ENCODE assay signal across 25 cellular contexts in the genomic region with DNA sequence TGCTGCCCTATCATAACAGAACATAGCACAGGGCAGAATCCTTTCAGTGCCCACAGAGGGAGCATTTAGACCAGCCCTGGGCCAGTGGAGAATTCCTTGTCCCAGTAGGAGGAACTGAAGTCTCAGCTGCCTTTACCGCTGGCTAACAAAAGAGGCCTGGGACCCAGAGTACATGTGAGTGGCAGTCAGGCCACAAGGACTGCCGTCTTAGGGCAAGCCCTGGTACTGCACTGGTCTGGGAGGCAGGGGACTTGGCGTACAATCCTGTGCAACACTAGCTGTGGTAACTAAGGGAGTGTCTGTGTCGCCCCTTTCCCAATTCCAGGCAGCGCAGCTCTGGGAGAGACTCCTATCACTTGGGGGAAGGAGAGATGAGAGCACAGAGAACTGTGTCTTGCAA. TPM values are rescaled to one million over a fixed set of nuclear protein-coding genes. Genes with fewer than 3 reads are reported as not detected.
DNase-seq lines count a peak whose midpoint lies in the region; ATAC-seq, FAIRE-seq and TF ChIP-seq lines count a peak whose summit lies in the region.
"Had no signal": no experiment of that assay in that cellular context is flagged by ENCODE, and none has a peak within 500 bp of the region (broad histone marks: within the 10 kb centered on the region; RNA-seq: fewer than 3 reads in every experiment).

No MANE protein-coding gene starts in this region.

- POLR2A ChIA-PET in GM12878 (lab: Charles Lee), result no interaction called here

- TF ChIP-seq POLR2A in heart left ventricle (IDR thresholded peaks at IDR 0.05), result no peak
- TF ChIP-seq POLR2A in GM12878 (IDR thresholded peaks at IDR 0.05; ENCODE audit: low read depth, low read length), result no peak

- no peaks in the 10 kb centered on the region for H3K36me3 ChIP-seq in heart left ventricle
- H3K36me3 ChIP-seq in GM12878 (ENCODE audit: control insufficient read depth in 2 of 2, insufficient read depth in 2 of 2, low read length in 1 of 2), result no peaks in the 10 kb centered on the region
- H3K36me3 ChIP-seq in aorta (ENCODE audit: control insufficient read depth in 1 of 2, insufficient read depth in 2 of 2, low read length in 1 of 2), result no peaks in the 10 kb centered on the region
- H3K36me3 ChIP-seq: BLaER1, SJCRH30 had no signal

- SMC1A ChIA-PET in GM12878 (lab: Charles Lee; ENCODE audit: uncharacterized antibody, unreplicated experiment), result no interaction called here

- H2AFZ ChIP-seq in GM12878 (ENCODE audit: control insufficient read depth, low read depth, low read length), result no peak overlapping the region

- H3K4me2 ChIP-seq in GM12878 (ENCODE audit: control insufficient read depth, insufficient read depth), result no peak overlapping the region
- H3K4me2 ChIP-seq: BLaER1 had no signal

- RAD21 ChIA-PET in GM12878 (lab: Charles Lee; ENCODE audit: unreplicated experiment), result no interaction called here

- no peak overlapping the region for H3K9ac ChIP-seq in GM12878 (ENCODE audit: control insufficient read depth, insufficient read depth, low read length)
- H3K9ac ChIP-seq: BLaER1 had no signal

- no peak for TF ChIP-seq CTCF in heart left ventricle (IDR thresholded peaks at IDR 0.05)
- no peak for TF ChIP-seq CTCF in GM12878 (IDR thresholded peaks at IDR 0.05 in 2 of 3, conservative IDR thresholded peaks at IDR 0.05 in 1 of 3; ENCODE audit: control insufficient read depth in 2 of 3, extremely low read depth in 1 of 3, insufficient read depth in 1 of 3, low read depth in 3 of 3, low read length in 3 of 3)
- TF ChIP-seq CTCF in foreskin keratinocyte (conservative IDR thresholded peaks at IDR 0.05), result no peak

- FAIRE-seq in GM12878 (lab: Jason Lieb, UNC), result no peak
- FAIRE-seq: K562 had no signal

- in situ Hi-C loops in GM12878 (cut with MboI), result no loop called here

- H3K4me3 ChIP-seq in heart left ventricle, result no peak overlapping the region
- no peak overlapping the region for H3K4me3 ChIP-seq in GM12878
- no peak overlapping the region for H3K4me3 ChIP-seq in aorta (ENCODE audit: low read length in 2 of 2)
- H3K4me3 ChIP-seq: BLaER1, K562, SJCRH30 had no signal

- H3K27me3 ChIP-seq in heart left ventricle (no peaks in the 10 kb centered on the region), GM12878 (replicated peaks in 1 of 2; ENCODE audit: control insufficient read depth in 2 of 2, insufficient read depth in 2 of 2, low read length in 1 of 2) (no peaks in the 10 kb centered on the region), foreskin keratinocyte (no peaks in the 10 kb centered on the region), aorta (ENCODE audit: control insufficient read depth in 1 of 2, insufficient read depth in 2 of 2, low read length in 1 of 2) (no peaks in the 10 kb centered on the region)
- H3K27me3 ChIP-seq: BLaER1, SJCRH30 had no signal

- no peak for TF ChIP-seq EP300 in GM12878 (IDR thresholded peaks at IDR 0.05; ENCODE audit: borderline replicate concordance in 1 of 2, control insufficient read depth in 1 of 2, low read depth in 2 of 2, low read length in 2 of 2)

- DNase-seq in Right ventricle myocardium inferior (ENCODE audit: missing footprints), result no peak
- no peak for DNase-seq in heart left ventricle
- no peak for DNase-seq in GM12878 (ENCODE audit: low read depth, low spot score)
- no peak for DNase-seq in foreskin keratinocyte
- no peak for DNase-seq in aorta
- no peak for DNase-seq in NCI-H2081 treated with DMSO at 0.1 percent for 48 hours (lab: John Stamatoyannopoulos, UW)
- DNase-seq: 8988T; CD4-positive, CD25-positive, alpha-beta regulatory T cell; DMS153; DND-41; Kasumi-1; NCI-H1092 treated with DMSO at 0.1 percent for 48 hours; NCI-H1436; NCI-H187; NCI-H2171 treated with DMSO at 0.1 percent for 48 hours; NCI-H345; NCI-H524; NCI-H748 treated with DMSO at 0.1 percent for 48 hours; PC-3; SJCRH30 had no signal

- no TSS peak for BruUV-seq in GM12878 (replicated peaks; lab: Mats Ljungman, UMichigan)

- TF ChIP-seq RAD21 in GM12878 (IDR thresholded peaks at IDR 0.05; ENCODE audit: insufficient read depth, low read depth, low read length), result no peak

- no peaks in the 10 kb centered on the region for H4K20me1 ChIP-seq in GM12878 (ENCODE audit: control insufficient read depth, insufficient read depth)
- H4K20me1 ChIP-seq: BLaER1 had no signal

- CTCF ChIA-PET in GM12878 (lab: Yijun Ruan, JAX), result no interaction called here

- H3K9me3 ChIP-seq in heart left ventricle (peaks cover 0 to 15% (median 2%) of the 10 kb centered on the region in 12 donors), GM12878 (replicated peaks; ENCODE audit: control insufficient read depth, insufficient read depth, low read length) (no peaks in the 10 kb centered on the region), aorta (ENCODE audit: control insufficient read depth, low read length) (no peaks in the 10 kb centered on the region)
- H3K9me3 ChIP-seq: SJCRH30 had no signal

- no peaks in the 10 kb centered on the region for H3K79me2 ChIP-seq in GM12878 (ENCODE audit: control insufficient read depth, insufficient read depth, low read length)

- ATAC-seq in Right ventricle myocardium inferior (peak; percentile 13), heart left ventricle (no peak), GM12878 (0 out of 3 replicates have a peak, but pooled peaks have one; percentile 18), foreskin keratinocyte (peak; percentile 6), aorta (ENCODE audit: low FRiP score) (peak; percentile 7), HG02763 (IDR thresholded peaks at IDR 0.05; ENCODE audit: unreplicated experiment) (no peak), HG02884 (IDR thresholded peaks at IDR 0.05; ENCODE audit: unreplicated experiment) (no peak)
- ATAC-seq: K562, PC-3, SK-N-SH treated with all-trans-retinoic acid at 6 μM for 48 hours had no signal

- H3K27ac ChIP-seq in heart left ventricle (no peak overlapping the region), GM12878 (ENCODE audit: control insufficient read depth, insufficient read depth) (no peak overlapping the region), foreskin keratinocyte (no peak overlapping the region), aorta (ENCODE audit: low read depth in 1 of 2, low read length in 2 of 2) (no peak overlapping the region)
- H3K27ac ChIP-seq: BLaER1, SJCRH30 had no signal

- 94 to 98% (median 95%) methylated on average over 5 of the region's 5 CpGs for WGBS in heart left ventricle, 4 donors
- 46% methylated on average over 5 of the region's 5 CpGs for WGBS in GM12878 (ENCODE audit: insufficient coverage, insufficient replicate concordance, low lambda C conversion rate, missing lambda C conversion rate)
- WGBS in aorta, 2 donors, result 96% methylated on average over 5 of the region's 5 CpGs

- intact Hi-C loops in Right ventricle myocardium inferior (cut with DNase I), result no loop called here
- intact Hi-C loops in heart left ventricle (cut with DNase I), result no loop called here
- intact Hi-C loops in GM12878 (cut with micrococcal nuclease; ENCODE audit: unreplicated experiment), result no loop called here
- intact Hi-C loops in aorta (cut with DNase I), result no loop called here

- H3K4me1 ChIP-seq in heart left ventricle (peaks cover 0 to 6% (median 0%) of the 10 kb centered on the region in 12 donors), GM12878 (ENCODE audit: control insufficient read depth, insufficient read depth, low read length) (no peaks in the 10 kb centered on the region), foreskin keratinocyte (no peaks in the 10 kb centered on the region), aorta (ENCODE audit: control insufficient read depth in 1 of 2, insufficient read depth in 2 of 2, low read length in 2 of 2) (no peaks in the 10 kb centered on the region)
- H3K4me1 ChIP-seq: BLaER1, SJCRH30 had no signal

TF ChIP-seq in GM12878, 131 proteins besides CTCF, POLR2A, EP300 and RAD21 (continues in another document):
- no peak for TF ChIP-seq BMI1 (IDR thresholded peaks at IDR 0.05; ENCODE audit: borderline replicate concordance)

RNA-seq across cellular contexts. Expression of gene CSRP2, which starts 17.0 kb away (rescaled TPM):
- 55.8 TPM for total RNA-seq in Right ventricle myocardium inferior
- total RNA-seq in heart left ventricle, result 10 to 100 TPM; 16.2 to 36.7 (median 24.0) TPM
- 10 to 100 TPM; 34.0 to 41.6 TPM for polyA plus RNA-seq in heart left ventricle
- total RNA-seq in GM12878 (2013; cell fraction: nucleolus; rRNA removed), result 0.86 and 1.3 TPM in 2 replicates
- 0.17 and 0.38 TPM in 2 replicates for total RNA-seq in GM12878 (2014; rRNA removed)
- total RNA-seq in GM12878 (2014; rRNA removed; fragmentation: Illumina TruSeq; extraction: Trizol), result 0.23 and 0.27 TPM in 2 replicates
- total RNA-seq in GM12878 (2021), result 1.0 and 1.6 TPM in 2 replicates
- polyA plus RNA-seq in GM12878 (2011; ENCODE audit: low read depth), result 0.94 TPM
- 1.2 and 1.3 TPM in 2 replicates for polyA plus RNA-seq in GM12878 (2011; rRNA removed)
- 0.82 and 0.85 TPM in 2 replicates for polyA plus RNA-seq in GM12878 (2011; cell fraction: cytosol; rRNA removed)
- 0.45 and 0.70 TPM in 2 replicates for polyA plus RNA-seq in GM12878 (2011; cell fraction: nucleus; rRNA removed)
- polyA plus RNA-seq in GM12878 (2012), result 1.0 and 1.1 TPM in 2 replicates
- 0.06 and 0.32 TPM in 2 replicates for polyA plus RNA-seq in GM12878 (2014; fragmentation: Illumina TruSeq; extraction: Trizol)
- polyA plus RNA-seq in GM12878 (2014; fragmentation: Nextera tagmentation; extraction: Ambion mirVana), result under 1 TPM; 0.47 to 0.69 TPM
- 0.08 TPM in 2 replicates for polyA plus RNA-seq in GM12878 (2014; rRNA removed)
- polyA plus RNA-seq in GM12878 (2016; fragmentation: Nextera tagmentation; extraction: Ambion mirVana), result under 1 TPM; 0.58 to 0.64 TPM
- 0.93 and 1.0 TPM in 2 replicates for polyA minus RNA-seq in GM12878 (2011; rRNA and poly(A)+ RNA removed)
- polyA minus RNA-seq in GM12878 (2011; cell fraction: cytosol; rRNA and poly(A)+ RNA removed), result not detected in 2 replicates
- 0.48 and 2.0 TPM in 2 replicates for polyA minus RNA-seq in GM12878 (2011; cell fraction: nucleus; rRNA and poly(A)+ RNA removed)
- total RNA-seq in foreskin keratinocyte, result 21.6 and 38.5 TPM in 2 replicates
- 25.4 and 48.4 TPM in 2 replicates for polyA plus RNA-seq in foreskin keratinocyte
- total RNA-seq in aorta, result 100 to 1,000 TPM in 1 of 2 donors, 10 to 100 TPM in 1; 67.4 to 163 TPM
- 100 to 1,000 TPM; 123 to 179 TPM for polyA plus RNA-seq in aorta
- total RNA-seq: CD4-positive, CD25-positive, alpha-beta regulatory T cell had no signal

Comparison
In these comparisons a context has a peak if more than half of its experiments do, and no peak if none do; other contexts are left out.
1. ATAC-seq: peak in Right ventricle myocardium inferior (single experiment), GM12878 (single experiment), foreskin keratinocyte (single experiment) and aorta (single experiment); none in heart left ventricle (0 of 4), HG02763 (single experiment) and HG02884 (single experiment).